25 cellular contexts compared by ENCODE assay signal in the genomic region with DNA sequence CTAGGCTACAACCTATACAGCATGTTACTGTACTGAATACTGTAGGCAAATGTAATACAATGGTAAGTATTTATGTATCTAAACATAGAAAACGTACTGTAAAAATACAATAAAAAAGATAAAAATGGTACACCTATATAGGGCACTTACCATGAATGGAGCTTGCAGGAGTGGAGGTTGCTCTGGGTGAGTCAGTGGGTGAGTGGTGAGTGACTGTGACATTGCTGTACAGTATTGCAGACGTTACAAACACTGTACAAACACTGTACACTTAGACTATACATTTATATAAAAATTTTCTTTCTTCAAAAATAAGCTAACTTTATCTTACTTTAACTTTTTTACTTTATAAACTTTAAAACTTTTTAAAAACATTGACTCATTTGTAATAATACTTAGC.
DNase-seq lines count a peak whose midpoint lies in the region; ATAC-seq, FAIRE-seq and TF ChIP-seq lines count a peak whose summit lies in the region.
"Had no signal": no experiment of that assay in that cellular context is flagged by ENCODE, and none has a peak within 500 bp of the region (broad histone marks: within the 10 kb centered on the region; RNA-seq: fewer than 3 reads in every experiment).

No MANE protein-coding gene starts in this region.

- peak; percentile 50 for DNase-seq in ELR (ENCODE audit: low read depth)
- DNase-seq in PC-3 = peak; percentile 67
- DNase-seq in NOMO-1 treated with DMSO at 0.1 percent for 48 hours (lab: John Stamatoyannopoulos, UW; ENCODE audit: unreplicated experiment) = no peak
- no peak for DNase-seq in ascending aorta (ENCODE audit: low spot score in 2 of 2)
- DNase-seq in stimulated activated CD4-positive, alpha-beta T cell treated with anti-CD3 and anti-CD28 coated beads, Interleukin-4, amount 100 ng/mL, for 4 hours = no peak
- DNase-seq in activated CD4-positive, alpha-beta T cell treated with anti-CD3 and anti-CD28 coated beads for 1 hour = no peak
- DNase-seq: 8988T; ACHN; AML-193; BE2C; Calu3; CD4-positive, alpha-beta T cell; COR-L47; DMS53; DMS79 treated with DMSO at 0.1 percent for 48 hours; GOT3; HFFc6 had no signal

- H3K36me3 ChIP-seq in PC-3 (ENCODE audit: low read depth, low read length) (no peaks in the 10 kb centered on the region; the same call in 1 of the 2 replicates), ascending aorta (no peaks in the 10 kb centered on the region)
- H3K36me3 ChIP-seq: BE2C; BLaER1 treated with 17β-estradiol and CSF1 and Interleukin-3, amounts not matched to agents 10 nM and 100 nM; HAP-1 had no signal

- no peaks in the 10 kb centered on the region for H3F3A ChIP-seq in PC-3 (ENCODE audit: low read length, unreplicated experiment)

- H3K4me1 ChIP-seq in PC-3 (ENCODE audit: insufficient read depth, low read length) (peaks cover 28% of the 10 kb centered on the region), ascending aorta (no peaks in the 10 kb centered on the region)
- H3K4me1 ChIP-seq: A549; BE2C; BLaER1 treated with 17β-estradiol and CSF1 and Interleukin-3, amounts not matched to agents 10 nM and 100 nM; HAP-1 had no signal

- no peak overlapping the region for H2AFZ ChIP-seq in PC-3 (ENCODE audit: low read length)

- ATAC-seq in PC-3 = peak; percentile 87
- ATAC-seq: A549 had no signal

- H3K4me3 ChIP-seq in PC-3 (ENCODE audit: low read length) (no peak overlapping the region), ascending aorta (no peak overlapping the region)
- H3K4me3 ChIP-seq: A549; BLaER1 treated with 17β-estradiol and CSF1 and Interleukin-3, amounts not matched to agents 10 nM and 100 nM; HAP-1 had no signal

- H3K9ac ChIP-seq in PC-3 (ENCODE audit: low read length) = no peak overlapping the region
- H3K9ac ChIP-seq: BLaER1 treated with 17β-estradiol and CSF1 and Interleukin-3, amounts not matched to agents 10 nM and 100 nM had no signal

- POLR2A ChIA-PET in PC-3 (lab: Charles Lee; ENCODE audit: unreplicated experiment) = no interaction called here

- H3K9me3 ChIP-seq in PC-3 (ENCODE audit: low read length) (0 out of 2 replicates have a peak, but pooled peaks cover 4% of the 10 kb centered on the region), ascending aorta (no peaks in the 10 kb centered on the region)
- H3K9me3 ChIP-seq: A549, BE2C had no signal

- no peak overlapping the region for H3K4me2 ChIP-seq in PC-3 (ENCODE audit: low read length)
- H3K4me2 ChIP-seq: A549; BLaER1 treated with 17β-estradiol and CSF1 and Interleukin-3, amounts not matched to agents 10 nM and 100 nM had no signal

- H3K79me2 ChIP-seq in PC-3 (ENCODE audit: low read length) = no peaks in the 10 kb centered on the region

- no peaks in the 10 kb centered on the region for H3K27me3 ChIP-seq in PC-3 (ENCODE audit: low read length)
- H3K27me3 ChIP-seq in ascending aorta = no peaks in the 10 kb centered on the region
- H3K27me3 ChIP-seq: BE2C; BLaER1 treated with 17β-estradiol and CSF1 and Interleukin-3, amounts not matched to agents 10 nM and 100 nM had no signal

- H3K27ac ChIP-seq in PC-3 (ENCODE audit: low read length) = peak overlapping the region; percentile 43
- no peak overlapping the region for H3K27ac ChIP-seq in ascending aorta
- H3K27ac ChIP-seq: A549; BLaER1 treated with 17β-estradiol and CSF1 and Interleukin-3, amounts not matched to agents 10 nM and 100 nM had no signal

- CTCF ChIA-PET in PC-3 (lab: Charles Lee) = interaction anchor here (0.6 kb wide), 2 partner anchors 29 to 304 kb away, joined by 3 read pairs; no protein-coding TSS in a partner anchor

- intact Hi-C loops in PC-3 (cut with micrococcal nuclease) (no loop called here), ascending aorta (cut with DNase I) (no loop called here)

- no TSS peak for BruUV-seq in PC-3 (replicated peaks; lab: Mats Ljungman, UMichigan)

- no peaks in the 10 kb centered on the region for H4K20me1 ChIP-seq in PC-3 (ENCODE audit: low read length)
- H4K20me1 ChIP-seq: BLaER1 treated with 17β-estradiol and CSF1 and Interleukin-3, amounts not matched to agents 10 nM and 100 nM had no signal

- FAIRE-seq in endometrium (lab: Jason Lieb, UNC) (peak; percentile 51), islet of Langerhans (lab: Jason Lieb, UNC) (peak; percentile 9)
- FAIRE-seq: A549, G401.6, GM12892, H54 had no signal

- TF ChIP-seq CTCF in PC-3 (conservative IDR thresholded peaks at IDR 0.05; ENCODE audit: low read depth, low read length) = no peak
- no peak for TF ChIP-seq CTCF in ascending aorta (IDR thresholded peaks at IDR 0.05)

- H3K9me2 ChIP-seq in PC-3 (replicated peaks; ENCODE audit: low read length) = no peaks in the 10 kb centered on the region

Comparison
In these comparisons a context has a peak if more than half of its experiments do, and no peak if none do; other contexts are left out.
1. DNase-seq: peak in ELR (single experiment) and PC-3 (single experiment); none in NOMO-1 treated with DMSO at 0.1 percent for 48 hours (single experiment), ascending aorta (0 of 2), stimulated activated CD4-positive, alpha-beta T cell treated with anti-CD3 and anti-CD28 coated beads, Interleukin-4, amount 100 ng/mL, for 4 hours (0 of 2) and activated CD4-positive, alpha-beta T cell treated with anti-CD3 and anti-CD28 coated beads for 1 hour (single experiment).